ENCODE assay signal across 8 cellular contexts in the genomic region with DNA sequence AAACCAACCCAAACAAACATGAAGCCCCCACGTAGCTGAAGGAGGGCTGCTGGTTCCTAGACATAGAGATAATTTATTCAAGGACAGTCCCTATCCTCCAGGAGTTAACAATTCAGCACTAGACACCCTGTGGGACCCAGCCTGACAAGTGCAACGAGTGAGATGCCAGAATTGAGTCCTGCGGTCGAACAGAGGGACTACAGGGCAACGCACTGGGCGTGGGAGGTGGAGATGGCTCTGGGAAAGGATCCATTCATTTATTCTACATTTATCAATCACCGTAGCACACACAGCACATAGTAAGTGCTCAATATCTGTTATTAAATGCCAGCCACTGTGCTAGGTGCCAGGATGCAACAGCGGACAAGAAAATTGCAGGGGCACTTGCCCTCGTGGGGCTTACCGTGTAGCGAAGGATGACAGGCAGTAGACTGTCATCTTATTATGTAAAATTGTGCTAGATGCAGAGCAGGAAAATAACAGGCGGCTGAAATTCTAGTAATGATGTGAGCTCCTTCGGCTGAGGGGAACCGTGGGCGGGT. TPM values are rescaled to one million over a fixed set of nuclear protein-coding genes. Genes with fewer than 3 reads are reported as not detected.
A peak's percentile ranks its signal among the peaks of the same experiment; 100 is the strongest.
DNase-seq lines count a peak whose midpoint lies in the region; ATAC-seq and TF ChIP-seq lines count a peak whose summit lies in the region.

No MANE protein-coding gene starts in this region.

- H3K4me1 ChIP-seq in ascending aorta (peaks cover 0 to 16% of the 10 kb centered on the region in 2 donors), liver (ENCODE audit: control insufficient read depth in 4 of 4, insufficient read depth in 4 of 4, low read length in 3 of 4) (peaks cover 0 to 24% (median 12%) of the 10 kb centered on the region in 4 donors), tibial nerve (peaks cover 0 to 36% (median 17%) of the 10 kb centered on the region in 4 donors)

- DNase-seq in AG20443 (ENCODE audit: low spot score) (peak; percentile 23), ascending aorta (ENCODE audit: low spot score in 2 of 2) (no peak), tibial nerve (ENCODE audit: low spot score in 2 of 2) (no peak), NCI-H1930 (lab: John Stamatoyannopoulos, UW) (no peak), COR-L47 (lab: John Stamatoyannopoulos, UW) (no peak)

- H3K36me3 ChIP-seq in ascending aorta (no peaks in the 10 kb centered on the region), liver (ENCODE audit: control insufficient read depth in 4 of 4, insufficient read depth in 3 of 4, low read depth in 1 of 4, low read length in 3 of 4) (no peaks in the 10 kb centered on the region), tibial nerve (no peaks in the 10 kb centered on the region)

- intact Hi-C loops in ascending aorta (cut with DNase I), result no loop called here

- H3K9me3 ChIP-seq in ascending aorta, result no peaks in the 10 kb centered on the region
- no peaks in the 10 kb centered on the region for H3K9me3 ChIP-seq in liver (ENCODE audit: control insufficient read depth in 4 of 4, low read length in 3 of 4)
- no peaks in the 10 kb centered on the region for H3K9me3 ChIP-seq in tibial nerve

- H3K4me3 ChIP-seq in ascending aorta, result peak overlapping the region; percentile 69 to 86
- H3K4me3 ChIP-seq in liver (ENCODE audit: low read depth in 1 of 3, low read length in 3 of 3), result peak overlapping the region; percentile 72 to 97 (median 75)
- H3K4me3 ChIP-seq in tibial nerve, result peak overlapping the region; percentile 63 to 93 (median 84)

- ATAC-seq in HG03060 (IDR thresholded peaks at IDR 0.05; ENCODE audit: low read depth, unreplicated experiment), result peak; percentile 16
- no peak for ATAC-seq in HG03571 (IDR thresholded peaks at IDR 0.05; ENCODE audit: unreplicated experiment)

- no peak for TF ChIP-seq EP300 in tibial nerve (IDR thresholded peaks at IDR 0.05)

- TF ChIP-seq RAD21 in liver (IDR thresholded peaks at IDR 0.05), result no peak

- 12% methylated on average over 15 of the region's 15 CpGs for WGBS in liver
- WGBS in tibial nerve, 2 donors, result 5 to 6% methylated on average over 15 of the region's 15 CpGs

- H3K27me3 ChIP-seq in ascending aorta, result no peaks in the 10 kb centered on the region
- no peaks in the 10 kb centered on the region for H3K27me3 ChIP-seq in liver (ENCODE audit: control insufficient read depth in 4 of 4, insufficient read depth in 4 of 4, low read length in 3 of 4)
- H3K27me3 ChIP-seq in tibial nerve, result no peaks in the 10 kb centered on the region

- TF ChIP-seq CTCF in ascending aorta (IDR thresholded peaks at IDR 0.05) (peak in 2 of 3 experiments; percentile 1 to 18), liver (IDR thresholded peaks at IDR 0.05; ENCODE audit: low read depth, low read length, missing input control) (no peak), tibial nerve (IDR thresholded peaks at IDR 0.05) (peak in 1 of 5 experiments; percentile 7)

- H3K27ac ChIP-seq in ascending aorta, result peak overlapping the region; percentile 85 to 89
- H3K27ac ChIP-seq in liver (ENCODE audit: low read depth in 1 of 2, low read length in 2 of 2), result peak overlapping the region; percentile 70 to 77
- peak overlapping the region; percentile 86 to 94 (median 90) for H3K27ac ChIP-seq in tibial nerve

- peak overlapping the region in 1 of 2 donors; percentile 66 for H3K9ac ChIP-seq in liver (ENCODE audit: low read depth in 1 of 2, low read length in 2 of 2)

- TF ChIP-seq POLR2A in tibial nerve (IDR thresholded peaks at IDR 0.05), result no peak

TF ChIP-seq in liver, 16 proteins besides CTCF, POLR2A, EP300 and RAD21:
- TF ChIP-seq YY1 (IDR thresholded peaks at IDR 0.05), result no peak
- TF ChIP-seq, protein P1, sequence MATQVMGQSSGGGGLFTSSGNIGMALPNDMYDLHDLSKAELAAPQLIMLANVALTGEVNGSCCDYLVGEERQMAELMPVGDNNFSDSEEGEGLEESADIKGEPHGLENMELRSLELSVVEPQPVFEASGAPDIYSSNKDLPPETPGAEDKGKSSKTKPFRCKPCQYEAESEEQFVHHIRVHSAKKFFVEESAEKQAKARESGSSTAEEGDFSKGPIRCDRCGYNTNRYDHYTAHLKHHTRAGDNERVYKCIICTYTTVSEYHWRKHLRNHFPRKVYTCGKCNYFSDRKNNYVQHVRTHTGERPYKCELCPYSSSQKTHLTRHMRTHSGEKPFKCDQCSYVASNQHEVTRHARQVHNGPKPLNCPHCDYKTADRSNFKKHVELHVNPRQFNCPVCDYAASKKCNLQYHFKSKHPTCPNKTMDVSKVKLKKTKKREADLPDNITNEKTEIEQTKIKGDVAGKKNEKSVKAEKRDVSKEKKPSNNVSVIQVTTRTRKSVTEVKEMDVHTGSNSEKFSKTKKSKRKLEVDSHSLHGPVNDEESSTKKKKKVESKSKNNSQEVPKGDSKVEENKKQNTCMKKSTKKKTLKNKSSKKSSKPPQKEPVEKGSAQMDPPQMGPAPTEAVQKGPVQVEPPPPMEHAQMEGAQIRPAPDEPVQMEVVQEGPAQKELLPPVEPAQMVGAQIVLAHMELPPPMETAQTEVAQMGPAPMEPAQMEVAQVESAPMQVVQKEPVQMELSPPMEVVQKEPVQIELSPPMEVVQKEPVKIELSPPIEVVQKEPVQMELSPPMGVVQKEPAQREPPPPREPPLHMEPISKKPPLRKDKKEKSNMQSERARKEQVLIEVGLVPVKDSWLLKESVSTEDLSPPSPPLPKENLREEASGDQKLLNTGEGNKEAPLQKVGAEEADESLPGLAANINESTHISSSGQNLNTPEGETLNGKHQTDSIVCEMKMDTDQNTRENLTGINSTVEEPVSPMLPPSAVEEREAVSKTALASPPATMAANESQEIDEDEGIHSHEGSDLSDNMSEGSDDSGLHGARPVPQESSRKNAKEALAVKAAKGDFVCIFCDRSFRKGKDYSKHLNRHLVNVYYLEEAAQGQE (IDR thresholded peaks at IDR 0.05), result no peak
- no peak for TF ChIP-seq EGR1 (IDR thresholded peaks at IDR 0.05; ENCODE audit: low read depth in 2 of 2)
- no peak for TF ChIP-seq NR2F2 (IDR thresholded peaks at IDR 0.05)

RNA-seq across cellular contexts. Expression of a gene that starts 0.9 kb away (rescaled TPM):
- total RNA-seq in ascending aorta (34.9 TPM), liver (10 to 100 TPM in 1 of 2 donors, 1 to 10 TPM in 1; 4.4 to 16.7 TPM), tibial nerve (10 to 100 TPM; 33.7 to 77.8 (median 57.8) TPM)
- 1 to 10 TPM; 1.8 to 3.9 TPM for polyA plus RNA-seq in liver
